ENCODE assay signal across 1 cellular context in the genomic region with DNA sequence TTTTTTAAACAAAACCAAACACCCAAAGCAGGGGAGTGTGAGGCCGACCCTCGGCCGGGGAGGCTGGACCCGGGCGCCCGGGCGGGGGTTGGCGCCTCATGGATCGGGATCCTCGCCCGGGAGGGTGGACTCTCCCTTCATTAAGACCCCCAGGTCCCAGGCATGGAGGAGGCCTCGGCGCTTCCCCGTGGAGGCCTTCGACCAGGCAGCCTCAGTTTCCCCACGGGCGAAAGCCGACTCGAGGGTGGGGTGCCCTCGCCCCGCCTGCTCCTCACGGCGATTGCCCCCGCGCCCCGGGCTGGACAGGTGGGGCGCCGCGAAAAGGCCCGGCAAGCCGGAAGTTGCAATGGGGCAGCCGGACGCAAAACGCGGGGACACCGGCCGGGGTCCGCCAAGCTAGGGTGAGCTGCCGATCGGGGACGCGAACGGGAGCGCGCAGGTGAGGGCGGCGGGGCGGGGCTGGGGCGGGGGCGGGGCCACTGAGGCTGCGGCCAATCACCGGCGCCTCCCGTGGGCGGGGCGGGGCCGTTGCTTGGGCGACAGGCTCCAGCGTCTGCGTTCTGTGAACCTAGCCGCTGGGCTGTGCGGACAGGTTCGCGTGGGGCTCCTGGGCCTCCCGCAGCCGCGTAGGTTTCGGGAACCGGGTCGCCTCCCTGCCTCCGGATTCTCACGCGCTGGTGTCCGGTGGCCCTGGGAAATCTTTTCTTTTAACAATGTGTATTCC.
A peak's percentile ranks its signal among the peaks of the same experiment; 100 is the strongest.
TF ChIP-seq lines count a peak whose summit lies in the region.

No MANE protein-coding gene starts in this region.

TF ChIP-seq in GM23338, 12 proteins besides CTCF, POLR2A, EP300 and RAD21 (continued from another document):
- TF ChIP-seq, protein P1, sequence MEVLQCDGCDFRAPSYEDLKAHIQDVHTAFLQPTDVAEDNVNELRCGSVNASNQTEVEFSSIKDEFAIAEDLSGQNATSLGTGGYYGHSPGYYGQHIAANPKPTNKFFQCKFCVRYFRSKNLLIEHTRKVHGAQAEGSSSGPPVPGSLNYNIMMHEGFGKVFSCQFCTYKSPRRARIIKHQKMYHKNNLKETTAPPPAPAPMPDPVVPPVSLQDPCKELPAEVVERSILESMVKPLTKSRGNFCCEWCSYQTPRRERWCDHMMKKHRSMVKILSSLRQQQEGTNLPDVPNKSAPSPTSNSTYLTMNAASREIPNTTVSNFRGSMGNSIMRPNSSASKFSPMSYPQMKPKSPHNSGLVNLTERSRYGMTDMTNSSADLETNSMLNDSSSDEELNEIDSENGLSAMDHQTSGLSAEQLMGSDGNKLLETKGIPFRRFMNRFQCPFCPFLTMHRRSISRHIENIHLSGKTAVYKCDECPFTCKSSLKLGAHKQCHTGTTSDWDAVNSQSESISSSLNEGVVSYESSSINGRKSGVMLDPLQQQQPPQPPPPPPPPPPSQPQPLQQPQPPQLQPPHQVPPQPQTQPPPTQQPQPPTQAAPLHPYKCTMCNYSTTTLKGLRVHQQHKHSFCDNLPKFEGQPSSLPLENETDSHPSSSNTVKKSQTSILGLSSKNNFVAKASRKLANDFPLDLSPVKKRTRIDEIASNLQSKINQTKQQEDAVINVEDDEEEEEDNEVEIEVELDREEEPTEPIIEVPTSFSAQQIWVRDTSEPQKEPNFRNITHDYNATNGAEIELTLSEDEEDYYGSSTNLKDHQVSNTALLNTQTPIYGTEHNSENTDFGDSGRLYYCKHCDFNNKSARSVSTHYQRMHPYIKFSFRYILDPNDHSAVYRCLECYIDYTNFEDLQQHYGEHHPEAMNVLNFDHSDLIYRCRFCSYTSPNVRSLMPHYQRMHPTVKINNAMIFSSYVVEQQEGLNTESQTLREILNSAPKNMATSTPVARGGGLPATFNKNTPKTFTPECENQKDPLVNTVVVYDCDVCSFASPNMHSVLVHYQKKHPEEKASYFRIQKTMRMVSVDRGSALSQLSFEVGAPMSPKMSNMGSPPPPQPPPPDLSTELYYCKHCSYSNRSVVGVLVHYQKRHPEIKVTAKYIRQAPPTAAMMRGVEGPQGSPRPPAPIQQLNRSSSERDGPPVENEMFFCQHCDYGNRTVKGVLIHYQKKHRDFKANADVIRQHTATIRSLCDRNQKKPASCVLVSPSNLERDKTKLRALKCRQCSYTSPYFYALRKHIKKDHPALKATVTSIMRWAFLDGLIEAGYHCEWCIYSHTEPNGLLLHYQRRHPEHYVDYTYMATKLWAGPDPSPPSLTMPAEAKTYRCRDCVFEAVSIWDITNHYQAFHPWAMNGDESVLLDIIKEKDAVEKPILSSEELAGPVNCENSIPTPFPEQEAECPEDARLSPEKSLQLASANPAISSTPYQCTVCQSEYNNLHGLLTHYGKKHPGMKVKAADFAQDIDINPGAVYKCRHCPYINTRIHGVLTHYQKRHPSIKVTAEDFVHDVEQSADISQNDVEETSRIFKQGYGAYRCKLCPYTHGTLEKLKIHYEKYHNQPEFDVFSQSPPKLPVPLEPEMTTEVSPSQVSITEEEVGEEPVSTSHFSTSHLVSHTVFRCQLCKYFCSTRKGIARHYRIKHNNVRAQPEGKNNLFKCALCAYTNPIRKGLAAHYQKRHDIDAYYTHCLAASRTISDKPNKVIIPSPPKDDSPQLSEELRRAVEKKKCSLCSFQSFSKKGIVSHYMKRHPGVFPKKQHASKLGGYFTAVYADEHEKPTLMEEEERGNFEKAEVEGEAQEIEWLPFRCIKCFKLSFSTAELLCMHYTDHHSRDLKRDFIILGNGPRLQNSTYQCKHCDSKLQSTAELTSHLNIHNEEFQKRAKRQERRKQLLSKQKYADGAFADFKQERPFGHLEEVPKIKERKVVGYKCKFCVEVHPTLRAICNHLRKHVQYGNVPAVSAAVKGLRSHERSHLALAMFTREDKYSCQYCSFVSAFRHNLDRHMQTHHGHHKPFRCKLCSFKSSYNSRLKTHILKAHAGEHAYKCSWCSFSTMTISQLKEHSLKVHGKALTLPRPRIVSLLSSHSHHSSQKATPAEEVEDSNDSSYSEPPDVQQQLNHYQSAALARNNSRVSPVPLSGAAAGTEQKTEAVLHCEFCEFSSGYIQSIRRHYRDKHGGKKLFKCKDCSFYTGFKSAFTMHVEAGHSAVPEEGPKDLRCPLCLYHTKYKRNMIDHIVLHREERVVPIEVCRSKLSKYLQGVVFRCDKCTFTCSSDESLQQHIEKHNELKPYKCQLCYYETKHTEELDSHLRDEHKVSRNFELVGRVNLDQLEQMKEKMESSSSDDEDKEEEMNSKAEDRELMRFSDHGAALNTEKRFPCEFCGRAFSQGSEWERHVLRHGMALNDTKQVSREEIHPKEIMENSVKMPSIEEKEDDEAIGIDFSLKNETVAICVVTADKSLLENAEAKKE (CRISPR knock-in tag; IDR thresholded peaks at IDR 0.05), result no peak
- TF ChIP-seq, protein P2, sequence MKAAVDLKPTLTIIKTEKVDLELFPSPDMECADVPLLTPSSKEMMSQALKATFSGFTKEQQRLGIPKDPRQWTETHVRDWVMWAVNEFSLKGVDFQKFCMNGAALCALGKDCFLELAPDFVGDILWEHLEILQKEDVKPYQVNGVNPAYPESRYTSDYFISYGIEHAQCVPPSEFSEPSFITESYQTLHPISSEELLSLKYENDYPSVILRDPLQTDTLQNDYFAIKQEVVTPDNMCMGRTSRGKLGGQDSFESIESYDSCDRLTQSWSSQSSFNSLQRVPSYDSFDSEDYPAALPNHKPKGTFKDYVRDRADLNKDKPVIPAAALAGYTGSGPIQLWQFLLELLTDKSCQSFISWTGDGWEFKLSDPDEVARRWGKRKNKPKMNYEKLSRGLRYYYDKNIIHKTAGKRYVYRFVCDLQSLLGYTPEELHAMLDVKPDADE (IDR thresholded peaks at IDR 0.05), result peak; percentile 60; the same call in 1 of the 2 replicates
